1 cellular context compared by ENCODE assay signal in genomic region chr9:134041649-134041962, GRCh38.
TF ChIP-seq lines count a peak whose summit lies in the region.

No MANE protein-coding gene starts in this region.

TF ChIP-seq in GM12878, 131 proteins besides CTCF, POLR2A, EP300 and RAD21:
- TF ChIP-seq MXI1 (IDR thresholded peaks at IDR 0.05; ENCODE audit: low read depth, low read length) (no peak), POLR2AphosphoS2 (IDR thresholded peaks at IDR 0.05; ENCODE audit: low read depth, low read length) (no peak), EED (IDR thresholded peaks at IDR 0.05; ENCODE audit: low read depth) (no peak), HSF1 (IDR thresholded peaks at IDR 0.05; ENCODE audit: low read depth, low read length) (no peak), HCFC1 (IDR thresholded peaks at IDR 0.05; ENCODE audit: low read length) (no peak), MEF2A (IDR thresholded peaks at IDR 0.05; ENCODE audit: insufficient read depth, low read depth, low read length) (no peak), SIX5 (IDR thresholded peaks at IDR 0.05; ENCODE audit: low read depth, low read length, severe bottlenecking) (no peak), ZNF592 (IDR thresholded peaks at IDR 0.05) (no peak), PAX5 (IDR thresholded peaks at IDR 0.05; ENCODE audit: borderline replicate concordance, low read depth, low read length) (no peak), JUNB (IDR thresholded peaks at IDR 0.05) (no peak), SMAD1 (IDR thresholded peaks at IDR 0.05; ENCODE audit: low read depth, partially characterized antibody) (no peak), EGR1 (IDR thresholded peaks at IDR 0.05; ENCODE audit: borderline replicate concordance in 1 of 2, low read depth in 2 of 2, low read length in 2 of 2) (no peak), NBN (IDR thresholded peaks at IDR 0.05) (no peak), IKZF2 (IDR thresholded peaks at IDR 0.05) (no peak)
